In the genomic region with DNA sequence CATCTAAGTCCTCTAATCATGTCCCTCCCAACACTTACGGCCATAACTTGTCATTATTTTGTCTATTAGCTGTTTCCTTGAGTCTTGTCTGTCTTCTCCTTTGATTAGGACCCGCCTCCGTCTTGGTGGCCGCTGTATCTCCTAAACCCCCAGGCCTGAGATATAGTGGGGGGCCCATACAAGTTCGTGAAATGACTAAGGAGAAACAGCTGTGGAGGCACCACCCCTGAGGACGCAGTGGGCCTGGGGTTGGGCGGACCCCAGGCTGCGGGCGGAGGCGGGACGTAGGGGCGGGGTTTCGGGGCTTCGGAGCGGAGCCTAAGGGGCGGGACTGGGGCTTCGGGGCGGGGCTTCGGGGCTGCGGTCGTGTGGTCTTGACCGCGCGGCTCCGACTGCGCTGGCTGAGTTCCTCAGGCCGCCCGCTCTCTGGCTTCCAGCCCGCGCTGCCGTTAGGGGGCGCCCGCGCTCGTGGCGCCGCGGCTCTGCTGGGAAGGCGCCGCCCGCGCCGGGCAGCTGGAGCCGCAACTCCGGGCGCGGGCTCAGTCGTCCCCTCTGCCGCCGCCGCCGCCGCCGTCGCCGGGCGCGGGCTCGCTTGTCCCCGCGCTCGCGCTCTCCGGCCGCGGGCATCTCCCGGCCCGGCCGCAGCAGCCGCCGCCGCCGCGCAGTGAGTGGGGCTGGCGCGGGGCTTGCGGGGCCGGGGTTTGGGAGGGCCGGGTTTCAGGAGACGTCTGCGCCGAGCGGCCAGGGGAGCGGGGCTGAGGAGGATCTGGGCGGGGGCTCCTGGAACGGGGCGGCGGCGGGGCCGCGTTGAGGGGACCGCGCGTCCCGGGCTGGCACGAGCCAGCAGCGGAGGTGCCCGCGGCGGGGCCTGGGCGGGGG, we compare ENCODE assay signal across 8 cellular contexts. TPM values are rescaled to one million over a fixed set of nuclear protein-coding genes. Genes with fewer than 3 reads are reported as not detected.
DNase-seq lines count a peak whose midpoint lies in the region; ATAC-seq, FAIRE-seq and TF ChIP-seq lines count a peak whose summit lies in the region.

A gene (plus strand): TSS at position 591 of the 879 bp plus-strand sequence. CDS start 6,660 bp downstream, outside the sequence.

- peak within 1 kb of the TSS; percentile 84 for H2AFZ ChIP-seq in astrocyte (ENCODE audit: low read depth, low read length)

- no peaks in the 10 kb centered on the region for H3K36me3 Mint-ChIP-seq in astrocyte (ENCODE audit: low read depth, unreplicated experiment)

- peak within 1 kb of the TSS; percentile 86 for H3K9ac ChIP-seq in astrocyte (ENCODE audit: low read length)

- H3K4me3 ChIP-seq in astrocyte (ENCODE audit: insufficient read depth, low read depth, low read length) (peak within 1 kb of the TSS; percentile 90), retinal pigment epithelial cell (ENCODE audit: low read length) (peak within 1 kb of the TSS; percentile 83)

- H4K20me1 ChIP-seq in astrocyte (ENCODE audit: insufficient read depth, low read length), result peaks cover 38% of the 10 kb centered on the region

- peak within 1 kb of the TSS; percentile 99 for H3K4me2 ChIP-seq in astrocyte (ENCODE audit: low read length)

- H3K27ac ChIP-seq in astrocyte (ENCODE audit: low read depth, low read length), result peak within 1 kb of the TSS; percentile 29

- peak within 1 kb of the TSS; percentile 96 for H3K4me3 Mint-ChIP-seq in astrocyte (ENCODE audit: unreplicated experiment)

- TF ChIP-seq POLR2A in GM15510 (IDR thresholded peaks at IDR 0.05; ENCODE audit: borderline replicate concordance, extremely low read depth, insufficient read length), result peak; percentile 70

- peak; percentile 11 for TF ChIP-seq CTCF in astrocyte (IDR thresholded peaks at IDR 0.05; ENCODE audit: insufficient read depth, low read depth, low read length)
- TF ChIP-seq CTCF in retinal pigment epithelial cell (conservative IDR thresholded peaks at IDR 0.05; ENCODE audit: low read depth, low read length), result peak; percentile 61

- peaks cover 34% of the 10 kb centered on the region for H3K4me1 ChIP-seq in astrocyte (ENCODE audit: insufficient read depth, low read length)

- H3K27me3 ChIP-seq in astrocyte (ENCODE audit: insufficient read depth, low read length), result no peaks in the 10 kb centered on the region

- peaks cover 5% of the 10 kb centered on the region for H3K9me3 Mint-ChIP-seq in astrocyte (ENCODE audit: unreplicated experiment)

- peak; percentile 82 for ATAC-seq in HG02884 (IDR thresholded peaks at IDR 0.05; ENCODE audit: unreplicated experiment)

- H3K79me2 ChIP-seq in astrocyte (ENCODE audit: insufficient read depth, low read length), result peaks cover 43% of the 10 kb centered on the region

- no peaks in the 10 kb centered on the region for H3K36me3 ChIP-seq in astrocyte (ENCODE audit: insufficient read depth, low read length)

- no peak for FAIRE-seq in astrocyte (lab: Jason Lieb, UNC)

- H3K27me3 Mint-ChIP-seq in astrocyte (ENCODE audit: low read depth, unreplicated experiment), result peaks cover 15% of the 10 kb centered on the region

- H3K27ac Mint-ChIP-seq in astrocyte (ENCODE audit: unreplicated experiment), result no peak within 1 kb of the TSS

- no peaks in the 10 kb centered on the region for H3K9me3 ChIP-seq in astrocyte (ENCODE audit: insufficient read depth, low read depth, low read length)

- peaks cover 19% of the 10 kb centered on the region for H3K4me1 Mint-ChIP-seq in astrocyte (ENCODE audit: low read depth, unreplicated experiment)

- intact Hi-C loops in T-helper 2 cell treated with Interferon-gamma antibody and Interleukin-4, amounts not matched to agents 100 ng/mL and 5 ng/mL, for 36 hours (cut with micrococcal nuclease), result loop anchor here (1.0 to 5.0 kb wide), 9 partner anchors 20 to 1574 kb away; a partner anchor contains a TSS

- DNase-seq in NCI-H146 treated with DMSO at 0.1 percent for 48 hours (lab: John Stamatoyannopoulos, UW; ENCODE audit: unreplicated experiment) (peak; percentile 53), astrocyte (ENCODE audit: low read depth) (peak; percentile 81), hippocampal formation (lab: John Stamatoyannopoulos, UW) (peak; percentile 84 to 87), retinal pigment epithelial cell (ENCODE audit: low read depth) (peak; percentile 71), NCI-H1694 (lab: John Stamatoyannopoulos, UW) (no peak)

RNA-seq across cellular contexts. Expression of the gene that starts here (rescaled TPM):
- total RNA-seq in T-helper 2 cell treated with Interferon-gamma antibody and Interleukin-4, amounts not matched to agents 100 ng/mL and 5 ng/mL, for 36 hours, result 8.7 and 10.7 TPM in 2 replicates
- 7.9 and 10.0 TPM in 2 replicates for total RNA-seq in astrocyte
